13 cellular contexts compared by ENCODE assay signal in genomic region chr12:2977776-2978175, GRCh38. TPM values are rescaled to one million over a fixed set of nuclear protein-coding genes. Genes with fewer than 3 reads are reported as not detected.
A peak's percentile ranks its signal among the peaks of the same experiment; 100 is the strongest.
DNase-seq lines count a peak whose midpoint lies in the region; ATAC-seq and TF ChIP-seq lines count a peak whose summit lies in the region.
"Had no signal": no experiment of that assay in that cellular context is flagged by ENCODE, and none has a peak within 500 bp of the region (broad histone marks: within the 10 kb centered on the region; RNA-seq: fewer than 3 reads in every experiment).

No MANE protein-coding gene starts in this region.

- TF ChIP-seq CTCF in GM23338 (conservative IDR thresholded peaks at IDR 0.05; ENCODE audit: low read depth in 2 of 2) = no peak
- no peak for TF ChIP-seq CTCF in endothelial cell (IDR thresholded peaks at IDR 0.05; ENCODE audit: unreplicated experiment)
- no peak for TF ChIP-seq CTCF in gastrocnemius medialis (IDR thresholded peaks at IDR 0.05 in 4 of 5, conservative IDR thresholded peaks at IDR 0.05 in 1 of 5)

- H3K9me2 ChIP-seq in GM23338 (ENCODE audit: insufficient read depth) = no peaks in the 10 kb centered on the region

- no peak overlapping the region for H3K4me3 ChIP-seq in GM23338
- no peak overlapping the region for H3K4me3 ChIP-seq in NT2/D1 (ENCODE audit: insufficient read length, low read depth)
- H3K4me3 ChIP-seq in gastrocnemius medialis = no peak overlapping the region
- H3K4me3 ChIP-seq: BLaER1 treated with 17β-estradiol and CSF1 and Interleukin-3, amounts not matched to agents 10 nM and 100 nM had no signal

- 0 out of 2 replicates have a peak, but pooled peaks cover 20% of the 10 kb centered on the region for H3F3A ChIP-seq in GM23338 (replicated peaks; ENCODE audit: low read depth)

- peak overlapping the region; percentile 14 for H3K9ac ChIP-seq in NT2/D1 (ENCODE audit: insufficient read length, low read depth)
- H3K9ac ChIP-seq: BLaER1 treated with 17β-estradiol and CSF1 and Interleukin-3, amounts not matched to agents 10 nM and 100 nM had no signal

- H3K4me1 ChIP-seq in GM23338 (ENCODE audit: insufficient read depth) (peaks cover 43% of the 10 kb centered on the region), NT2/D1 (ENCODE audit: insufficient read depth, insufficient read length) (peaks cover 34% of the 10 kb centered on the region), gastrocnemius medialis (peaks cover 71 to 74% of the 10 kb centered on the region in 2 donors)

- H3K9me3 ChIP-seq in NT2/D1 (ENCODE audit: insufficient read depth, low read length) = no peaks in the 10 kb centered on the region
- no peaks in the 10 kb centered on the region for H3K9me3 ChIP-seq in gastrocnemius medialis
- H3K9me3 ChIP-seq: BLaER1 treated with 17β-estradiol and CSF1 and Interleukin-3, amounts not matched to agents 10 nM and 100 nM had no signal

- H3K36me3 Mint-ChIP-seq in GM23338 (ENCODE audit: low read depth) (peaks cover 36% of the 10 kb centered on the region), endothelial cell (ENCODE audit: low read depth, unreplicated experiment) (peaks cover 39% of the 10 kb centered on the region)
- H3K36me3 Mint-ChIP-seq: CD4-positive, CD25-positive, alpha-beta regulatory T cell; IgD-negative memory B cell had no signal

- H3K27ac Mint-ChIP-seq in GM23338 (0 out of 2 replicates have a peak overlapping the region, but pooled peaks have one; percentile 41), endothelial cell (ENCODE audit: unreplicated experiment) (peak overlapping the region; percentile 54)
- H3K27ac Mint-ChIP-seq: CD4-positive, CD25-positive, alpha-beta regulatory T cell; IgD-negative memory B cell had no signal

- DNase-seq in GM23338 (ENCODE audit: low spot score) (no peak), NT2/D1 (ENCODE audit: low read depth, low spot score) (no peak), endothelial cell (ENCODE audit: low spot score) (no peak), gastrocnemius medialis (no peak), ureter (ENCODE audit: low spot score) (no peak), EL (no peak)
- DNase-seq: ACHN; CD4-positive, CD25-positive, alpha-beta regulatory T cell; DMS 273 treated with DMSO at 0.1 percent for 48 hours; GOT3 had no signal

- peak overlapping the region; percentile 42 for H3K27ac ChIP-seq in GM23338 (ENCODE audit: low read depth)
- H3K27ac ChIP-seq in gastrocnemius medialis = peak overlapping the region; percentile 33 to 85 (median 60)
- H3K27ac ChIP-seq: BLaER1 treated with 17β-estradiol and CSF1 and Interleukin-3, amounts not matched to agents 10 nM and 100 nM had no signal

- no peak overlapping the region for H2AFZ ChIP-seq in GM23338

- H3K36me3 ChIP-seq in GM23338 (ENCODE audit: insufficient read depth) = peaks cover 5% of the 10 kb centered on the region; the same call in 1 of the 2 replicates
- peaks cover 77% of the 10 kb centered on the region for H3K36me3 ChIP-seq in NT2/D1 (ENCODE audit: insufficient read depth, insufficient read length, low read length)
- H3K36me3 ChIP-seq in gastrocnemius medialis = no peaks in the 10 kb centered on the region

- H3K79me2 ChIP-seq in GM23338 (replicated peaks; ENCODE audit: insufficient read depth) = peaks cover 100% of the 10 kb centered on the region

- H3K27me3 Mint-ChIP-seq in GM23338 (ENCODE audit: insufficient read depth, low read depth, poor library complexity) (peaks cover 20% of the 10 kb centered on the region), endothelial cell (ENCODE audit: unreplicated experiment) (peaks cover 12% of the 10 kb centered on the region)

- H3K4me1 Mint-ChIP-seq in GM23338 = peaks cover 52% of the 10 kb centered on the region
- peaks cover 30% of the 10 kb centered on the region for H3K4me1 Mint-ChIP-seq in endothelial cell (ENCODE audit: unreplicated experiment)
- H3K4me1 Mint-ChIP-seq: CD4-positive, CD25-positive, alpha-beta regulatory T cell; IgD-negative memory B cell had no signal

- no peak; the same call in 2 of the 3 replicates for ATAC-seq in GM23338
- ATAC-seq in gastrocnemius medialis = no peak
- ATAC-seq in HG02884 (IDR thresholded peaks at IDR 0.05; ENCODE audit: unreplicated experiment) = no peak

- TF ChIP-seq POLR2A in gastrocnemius medialis (IDR thresholded peaks at IDR 0.05) = no peak

- no peak overlapping the region; the same call in 2 of the 3 replicates for H3K4me3 Mint-ChIP-seq in GM23338
- peak overlapping the region; percentile 30 for H3K4me3 Mint-ChIP-seq in endothelial cell (ENCODE audit: unreplicated experiment)
- H3K4me3 Mint-ChIP-seq: CD4-positive, CD25-positive, alpha-beta regulatory T cell; IgD-negative memory B cell had no signal

- H3K4me2 ChIP-seq in GM23338 = no peak overlapping the region
- H3K4me2 ChIP-seq: BLaER1 treated with 17β-estradiol and CSF1 and Interleukin-3, amounts not matched to agents 10 nM and 100 nM had no signal

- intact Hi-C loops in gastrocnemius medialis (cut with DNase I; ENCODE audit: low total_unique reads) = no loop called here

- in situ Hi-C loops in gastrocnemius medialis (cut with MboI; ENCODE audit: low sequenced_read_pairs in 4 of 4) = no loop called here

- H3K9me3 Mint-ChIP-seq in GM23338 = no peaks in the 10 kb centered on the region; the same call in 2 of the 3 replicates
- no peaks in the 10 kb centered on the region for H3K9me3 Mint-ChIP-seq in endothelial cell (ENCODE audit: unreplicated experiment)
- H3K9me3 Mint-ChIP-seq: CD4-positive, CD25-positive, alpha-beta regulatory T cell had no signal

- H4K20me1 ChIP-seq in GM23338 (replicated peaks; ENCODE audit: insufficient read depth) = peaks cover 55% of the 10 kb centered on the region

- H3K27me3 ChIP-seq in GM23338 (ENCODE audit: insufficient read depth) = no peaks in the 10 kb centered on the region
- no peaks in the 10 kb centered on the region for H3K27me3 ChIP-seq in NT2/D1 (ENCODE audit: insufficient read depth, insufficient read length)
- no peaks in the 10 kb centered on the region for H3K27me3 ChIP-seq in gastrocnemius medialis
- H3K27me3 ChIP-seq: BLaER1 treated with 17β-estradiol and CSF1 and Interleukin-3, amounts not matched to agents 10 nM and 100 nM had no signal

TF ChIP-seq in GM23338, 12 proteins besides CTCF, POLR2A, EP300 and RAD21 (continues in another document):
- no peak for TF ChIP-seq ZNF331 (CRISPR knock-in tag; IDR thresholded peaks at IDR 0.05; ENCODE audit: low read depth)
- TF ChIP-seq EZH2phosphoT487 (IDR thresholded peaks at IDR 0.05; ENCODE audit: unreplicated experiment) = no peak
- TF ChIP-seq NANOG (IDR thresholded peaks at IDR 0.05; ENCODE audit: borderline replicate concordance) = no peak
- no peak for TF ChIP-seq POLR2AphosphoS5 (IDR thresholded peaks at IDR 0.05; ENCODE audit: low read depth)
- TF ChIP-seq CREB1 (CRISPR knock-in tag; IDR thresholded peaks at IDR 0.05; ENCODE audit: low read depth) = no peak

RNA-seq across cellular contexts. Expression of gene TEAD4, which starts 18.6 kb away (rescaled TPM):
- 137 and 145 TPM in 2 replicates for total RNA-seq in GM23338 (2014; rRNA removed; shearing (Covaris generic))
- polyA plus RNA-seq in GM23338 (2016; fragmentation: Nextera tagmentation; extraction: Ambion mirVana) = 56.0 and 68.1 TPM in 2 replicates
- total RNA-seq in endothelial cell (ENCODE audit: unreplicated experiment) (120 TPM), gastrocnemius medialis (100 to 1,000 TPM in 2 of 4 donors, 10 to 100 TPM in 2; 91.1 to 201 (median 122) TPM), ureter (15.8 TPM)
- total RNA-seq: CD4-positive, CD25-positive, alpha-beta regulatory T cell had no signal
- polyA plus RNA-seq: CD4-positive, CD25-positive, alpha-beta regulatory T cell; IgD-negative memory B cell had no signal
